ENCODE assay signal across 30 cellular contexts in the genomic region with DNA sequence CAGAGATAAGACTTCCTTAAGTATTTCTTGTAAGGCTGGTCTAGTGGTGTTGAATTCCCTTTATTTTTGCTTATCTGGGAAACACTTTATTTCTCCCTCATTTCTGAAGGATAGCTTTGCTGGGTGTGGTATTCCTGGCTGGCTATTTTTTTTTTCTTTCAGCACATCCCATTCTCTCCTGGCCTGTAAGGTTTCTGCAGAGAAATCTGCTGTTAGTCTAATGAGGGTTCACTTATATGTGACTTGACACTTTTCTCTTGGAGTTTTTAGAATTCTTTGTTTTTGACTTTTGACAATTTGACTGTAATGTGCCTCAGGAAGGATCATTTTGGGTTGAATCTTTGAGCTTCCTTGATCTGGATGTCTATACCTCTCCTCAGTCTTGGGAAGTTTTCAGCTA.
"Had no signal": no experiment of that assay in that cellular context is flagged by ENCODE, and none has a peak within 500 bp of the region (broad histone marks: within the 10 kb centered on the region; RNA-seq: fewer than 3 reads in every experiment).

No MANE protein-coding gene starts in this region.

- H3K4me1 ChIP-seq: esophagus muscularis mucosa, foreskin keratinocyte, heart left ventricle had no signal

- FAIRE-seq: astrocyte, bronchial epithelial cell had no signal

- H3K36me3 ChIP-seq: brain microvascular endothelial cell, heart left ventricle had no signal

- ATAC-seq: activated T-cell treated with anti-CD3 and anti-CD28 coated beads, Interleukin-2, amount 50 U/mL, for 72 hours; effector memory CD8-positive, alpha-beta T cell; foreskin keratinocyte; gastrocnemius medialis; heart left ventricle had no signal

- H3K27ac ChIP-seq: brain microvascular endothelial cell, coronary artery, esophagus muscularis mucosa, foreskin keratinocyte, gastrocnemius medialis, heart left ventricle had no signal

- H3K4me3 Mint-ChIP-seq: activated CD4-positive, alpha-beta memory T cell treated with anti-CD3 and anti-CD28 coated beads, Interleukin-2, amount 10 ng/mL, durations not matched to agents 7 days and 5 days; activated CD4-positive, alpha-beta T cell treated with anti-CD3 and anti-CD28 coated beads, Interleukin-2, amount 10 ng/mL, durations not matched to agents 7 days and 5 days; activated naive CD4-positive, alpha-beta T cell treated with anti-CD3 and anti-CD28 coated beads, Interleukin-2, amount 10 ng/mL, durations not matched to agents 7 days and 5 days; activated naive CD8-positive, alpha-beta T cell treated with anti-CD3 and anti-CD28 coated beads for 36 hours; activated T-cell treated with anti-CD3 and anti-CD28 coated beads, Interleukin-2, amount 50 U/mL, for 24 hours; activated T-cell treated with anti-CD3 and anti-CD28 coated beads, Interleukin-2, amount 50 U/mL, for 72 hours; central memory CD8-positive, alpha-beta T cell; dendritic cell treated with granulocyte-macrophage colony-stimulating factor and Interleukin-4, amounts not matched to agents 40 ng/mL and 50 ng/mL, for 4 days; effector memory CD8-positive, alpha-beta T cell had no signal

- H3K27me3 Mint-ChIP-seq: activated CD4-positive, alpha-beta memory T cell treated with anti-CD3 and anti-CD28 coated beads, Interleukin-2, amount 10 ng/mL, durations not matched to agents 7 days and 5 days; activated CD4-positive, alpha-beta T cell treated with anti-CD3 and anti-CD28 coated beads, Interleukin-2, amount 10 ng/mL, durations not matched to agents 7 days and 5 days; activated naive CD4-positive, alpha-beta T cell treated with anti-CD3 and anti-CD28 coated beads, Interleukin-2, amount 10 ng/mL, durations not matched to agents 7 days and 5 days; activated naive CD8-positive, alpha-beta T cell treated with anti-CD3 and anti-CD28 coated beads for 36 hours; activated T-cell treated with anti-CD3 and anti-CD28 coated beads, Interleukin-2, amount 50 U/mL, for 24 hours; central memory CD8-positive, alpha-beta T cell; dendritic cell treated with granulocyte-macrophage colony-stimulating factor and Interleukin-4, amounts not matched to agents 40 ng/mL and 50 ng/mL, for 4 days; effector memory CD8-positive, alpha-beta T cell had no signal

- H3K4me3 ChIP-seq: coronary artery, esophagus muscularis mucosa, gastrocnemius medialis, heart left ventricle had no signal

- H3K9me3 ChIP-seq: gastrocnemius medialis had no signal

- H3K9me3 Mint-ChIP-seq: effector memory CD8-positive, alpha-beta T cell had no signal

- DNase-seq: activated CD4-positive, alpha-beta memory T cell treated with anti-CD3 and anti-CD28 coated beads, Interleukin-2, amount 10 ng/mL, durations not matched to agents 7 days and 5 days; activated CD4-positive, alpha-beta T cell treated with anti-CD3 and anti-CD28 coated beads for 1 hour; activated CD4-positive, alpha-beta T cell treated with anti-CD3 and anti-CD28 coated beads for 4 hours; activated CD4-positive, alpha-beta T cell treated with anti-CD3 and anti-CD28 coated beads, Interleukin-2, amount 10 ng/mL, durations not matched to agents 7 days and 5 days; activated CD4-positive, alpha-beta T cell treated with anti-CD3 and anti-CD28 coated beads, Interleukin-2, amount 50 U/mL, for 4 hours; activated CD8-positive, alpha-beta memory T cell treated with anti-CD3 and anti-CD28 coated beads, Interleukin-2, amount 50 U/mL, for 48 hours; activated gamma-delta T cell; activated naive CD4-positive, alpha-beta T cell; activated naive CD4-positive, alpha-beta T cell treated with anti-CD3 and anti-CD28 coated beads, Interleukin-2, amount 10 ng/mL, durations not matched to agents 7 days and 5 days; activated naive CD8-positive, alpha-beta T cell treated with anti-CD3 and anti-CD28 coated beads for 36 hours; activated T-cell treated with anti-CD3 and anti-CD28 coated beads for 4 hours; activated T-cell treated with anti-CD3 and anti-CD28 coated beads, Interleukin-2, amount 50 U/mL, for 24 hours; activated T-cell treated with anti-CD3 and anti-CD28 coated beads, Interleukin-2, amount 50 U/mL, for 72 hours; amniotic stem cell; anterior cingulate cortex; brain microvascular endothelial cell; effector CD4-positive, alpha-beta T cell; effector memory CD8-positive, alpha-beta T cell; erythroblast; foreskin keratinocyte; gastrocnemius medialis; glutamatergic neuron; heart left ventricle; T-helper 2 cell had no signal

- H3K27me3 ChIP-seq: brain microvascular endothelial cell, esophagus muscularis mucosa, foreskin keratinocyte, gastrocnemius medialis, heart left ventricle had no signal

- H3K27ac Mint-ChIP-seq: activated CD4-positive, alpha-beta memory T cell treated with anti-CD3 and anti-CD28 coated beads, Interleukin-2, amount 10 ng/mL, durations not matched to agents 7 days and 5 days; activated CD4-positive, alpha-beta T cell treated with anti-CD3 and anti-CD28 coated beads, Interleukin-2, amount 10 ng/mL, durations not matched to agents 7 days and 5 days; activated naive CD4-positive, alpha-beta T cell treated with anti-CD3 and anti-CD28 coated beads, Interleukin-2, amount 10 ng/mL, durations not matched to agents 7 days and 5 days; activated naive CD8-positive, alpha-beta T cell treated with anti-CD3 and anti-CD28 coated beads for 36 hours; activated T-cell treated with anti-CD3 and anti-CD28 coated beads, Interleukin-2, amount 50 U/mL, for 24 hours; dendritic cell treated with granulocyte-macrophage colony-stimulating factor and Interleukin-4, amounts not matched to agents 40 ng/mL and 50 ng/mL, for 4 days; effector memory CD8-positive, alpha-beta T cell had no signal
